ENCODE assay signal across 8 cellular contexts in the genomic region with DNA sequence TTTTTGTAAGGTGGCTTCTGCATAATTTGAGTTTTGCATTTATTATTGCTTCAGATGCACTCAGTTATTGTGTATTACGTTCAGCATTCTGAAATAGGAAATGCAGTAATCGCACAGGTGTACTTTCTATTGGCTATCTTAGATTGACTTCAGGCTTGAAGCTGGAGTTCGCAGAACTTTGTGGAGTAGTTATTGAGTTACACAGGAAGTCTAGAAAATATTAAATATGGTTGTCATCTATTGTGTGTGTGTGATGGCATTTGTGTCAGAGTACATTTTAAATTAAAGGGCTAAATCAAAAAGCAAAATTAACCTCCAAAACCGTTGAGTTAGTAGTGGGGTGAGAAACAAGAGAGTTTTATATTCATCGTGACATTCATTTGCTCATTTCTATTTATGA. TPM values are rescaled to one million over a fixed set of nuclear protein-coding genes. Genes with fewer than 3 reads are reported as not detected.
DNase-seq lines count a peak whose midpoint lies in the region; ATAC-seq and TF ChIP-seq lines count a peak whose summit lies in the region.

No MANE protein-coding gene starts in this region.

- POLR2A ChIA-PET in A673 (lab: Charles Lee; ENCODE audit: low non-redundant PET): no interaction called here

- TF ChIP-seq EP300 in upper lobe of left lung (IDR thresholded peaks at IDR 0.05): no peak

- H3K27ac ChIP-seq in A673 (ENCODE audit: low read depth, low read length, poor library complexity, severe bottlenecking) (peak overlapping the region; percentile 33), HL-60 (replicated peaks) (peak overlapping the region; percentile 97), upper lobe of left lung (peak overlapping the region; percentile 43 to 99 (median 98))

- peaks cover 0 to 5% of the 10 kb centered on the region in 2 donors for H3K9me3 Mint-ChIP-seq in activated naive CD4-positive, alpha-beta T cell treated with anti-CD3 and anti-CD28 coated beads, Interleukin-2, amount 50 U/mL, for 72 hours

- no peak for TF ChIP-seq POLR2A in upper lobe of left lung (IDR thresholded peaks at IDR 0.05)

- peaks cover 14 to 50% of the 10 kb centered on the region in 2 donors for H3K36me3 Mint-ChIP-seq in activated naive CD4-positive, alpha-beta T cell treated with anti-CD3 and anti-CD28 coated beads, Interleukin-2, amount 50 U/mL, for 72 hours

- H3K4me3 ChIP-seq in A673 (ENCODE audit: low read depth, low read length, poor library complexity, severe bottlenecking) (peak overlapping the region; percentile 94), HL-60 (replicated peaks; ENCODE audit: insufficient read depth, low read length) (0 out of 2 replicates have a peak overlapping the region, but pooled peaks have one; percentile 4), upper lobe of left lung (peak overlapping the region in 2 of 4 donors; percentile 82 to 87)

- peaks cover 5% of the 10 kb centered on the region for H3K9me3 ChIP-seq in A673 (ENCODE audit: low read depth, low read length, poor library complexity, severe bottlenecking)
- H3K9me3 ChIP-seq in upper lobe of left lung: peaks cover 0 to 3% (median 0%) of the 10 kb centered on the region in 4 donors

- TF ChIP-seq CTCF in A673 (conservative IDR thresholded peaks at IDR 0.05; ENCODE audit: low read depth, low read length) (no peak), HL-60 (IDR thresholded peaks at IDR 0.05; ENCODE audit: insufficient read depth, low read length) (no peak), upper lobe of left lung (IDR thresholded peaks at IDR 0.05) (no peak)

- CTCF ChIA-PET in A673 (lab: Charles Lee): no interaction called here

- intact Hi-C loops in A673 (cut with micrococcal nuclease; ENCODE audit: unreplicated experiment): no loop called here

- DNase-seq in A673 (ENCODE audit: low spot score) (no peak), HL-60 (ENCODE audit: low read depth in 1 of 2, low spot score in 1 of 2) (peak in 1 of 2 experiments; percentile 40), kidney glomerular epithelial cell (lab: John Stamatoyannopoulos, UW) (peak; percentile 24), upper lobe of left lung (no peak), NCI-H446 treated with DMSO at 0.1 percent for 48 hours (lab: John Stamatoyannopoulos, UW) (no peak), NCI-H187 treated with DMSO at 0.1 percent for 48 hours (lab: John Stamatoyannopoulos, UW) (no peak)
- no peak for DNase-seq in activated naive CD4-positive, alpha-beta T cell treated with anti-CD3 and anti-CD28 coated beads, Interleukin-2, amount 50 U/mL, for 72 hours (ENCODE audit: low spot score in 2 of 2)
- DNase-seq in stimulated activated CD8-positive, alpha-beta memory T cell treated with anti-CD3 and anti-CD28 coated beads, Interleukin-4, amount 100 ng/mL, for 48 hours: no peak

- WGBS in upper lobe of left lung, 2 donors: 14% methylated on average over 5 of the region's 5 CpGs

- H3K27ac Mint-ChIP-seq in activated naive CD4-positive, alpha-beta T cell treated with anti-CD3 and anti-CD28 coated beads, Interleukin-2, amount 50 U/mL, for 72 hours: peak overlapping the region; percentile 72 to 75

- H3K27me3 ChIP-seq in A673 (replicated peaks; ENCODE audit: insufficient read depth, low read depth, low read length, poor library complexity) (no peaks in the 10 kb centered on the region), HL-60 (ENCODE audit: insufficient read depth, poor library complexity, severe bottlenecking) (no peaks in the 10 kb centered on the region), upper lobe of left lung (peaks cover 0 to 4% (median 0%) of the 10 kb centered on the region in 4 donors)

- no TSS peak for BruUV-seq in A673 (replicated peaks; lab: Mats Ljungman, UMichigan)

- no peak for ATAC-seq in activated naive CD4-positive, alpha-beta T cell treated with anti-CD3 and anti-CD28 coated beads, Interleukin-2, amount 50 U/mL, for 72 hours
- ATAC-seq in upper lobe of left lung (ENCODE audit: low FRiP score in 2 of 2): no peak

- H3K36me3 ChIP-seq in A673 (ENCODE audit: insufficient read depth, low read length, poor library complexity, severe bottlenecking) (peaks cover 55% of the 10 kb centered on the region), upper lobe of left lung (no peaks in the 10 kb centered on the region)

- peaks cover 17% of the 10 kb centered on the region for H3K4me1 ChIP-seq in A673 (ENCODE audit: insufficient read depth, low read length, poor library complexity, severe bottlenecking)
- H3K4me1 ChIP-seq in upper lobe of left lung: peaks cover 24 to 39% (median 31%) of the 10 kb centered on the region in 4 donors

RNA-seq across cellular contexts. Expression of a gene that starts 2.7 kb away (rescaled TPM):
- total RNA-seq in A673 (2021): 60.3 and 72.2 TPM in 2 replicates
- total RNA-seq in activated naive CD4-positive, alpha-beta T cell treated with anti-CD3 and anti-CD28 coated beads, Interleukin-2, amount 50 U/mL, for 72 hours: 10 to 100 TPM; 25.7 to 31.5 TPM
- 10 to 100 TPM; 19.4 to 48.5 (median 27.0) TPM for total RNA-seq in upper lobe of left lung

Comparison
In these comparisons a context has a peak if more than half of its experiments do, and no peak if none do; other contexts are left out.
1. H3K27ac ChIP-seq: peak in every context shown above with its lines; median percentile 98 in upper lobe of left lung; 97 in HL-60; 33 in A673.